In genomic region chr2:159076233-159076632, GRCh38 we compare ENCODE assay signal across 2 cellular contexts.
TF ChIP-seq lines count a peak whose summit lies in the region.

No MANE protein-coding gene starts in this region.

TF ChIP-seq in IMR-90, 13 proteins besides CTCF, POLR2A, EP300 and RAD21:
- TF ChIP-seq BHLHE40 (IDR thresholded peaks at IDR 0.05; ENCODE audit: low read depth, low read length), result no peak
- TF ChIP-seq NFE2L2 (IDR thresholded peaks at IDR 0.05; ENCODE audit: low read depth, low read length), result no peak
- peak; percentile 16; the same call in 1 of the 2 replicates for TF ChIP-seq MAFK (IDR thresholded peaks at IDR 0.05; ENCODE audit: low read depth, low read length)
- peak; percentile 34; the same call in 1 of the 2 replicates for TF ChIP-seq FOS (IDR thresholded peaks at IDR 0.05; ENCODE audit: low read depth, low read length)
TF ChIP-seq in IMR-90: peak in this region for 2.

TF ChIP-seq in endothelial cell of umbilical vein, 7 proteins besides CTCF, POLR2A, EP300 and RAD21:
- TF ChIP-seq EZH2 (IDR thresholded peaks at IDR 0.05; ENCODE audit: borderline replicate concordance, low read depth, low read length, severe bottlenecking) (no peak), POLR2AphosphoS5 (IDR thresholded peaks at IDR 0.05; ENCODE audit: insufficient read depth, low read depth, low read length) (peak; percentile 35), JUN (IDR thresholded peaks at IDR 0.05; ENCODE audit: borderline replicate concordance, insufficient read depth, insufficient read length, low read depth) (peak; percentile 45), GATA2 (IDR thresholded peaks at IDR 0.05; ENCODE audit: insufficient read depth, insufficient read length, low read depth, low read length) (peak; percentile 69), FOS (IDR thresholded peaks at IDR 0.05; ENCODE audit: borderline replicate concordance, insufficient read depth, low read length) (peak; percentile 44)
